26 cellular contexts compared by ENCODE assay signal in the genomic region with DNA sequence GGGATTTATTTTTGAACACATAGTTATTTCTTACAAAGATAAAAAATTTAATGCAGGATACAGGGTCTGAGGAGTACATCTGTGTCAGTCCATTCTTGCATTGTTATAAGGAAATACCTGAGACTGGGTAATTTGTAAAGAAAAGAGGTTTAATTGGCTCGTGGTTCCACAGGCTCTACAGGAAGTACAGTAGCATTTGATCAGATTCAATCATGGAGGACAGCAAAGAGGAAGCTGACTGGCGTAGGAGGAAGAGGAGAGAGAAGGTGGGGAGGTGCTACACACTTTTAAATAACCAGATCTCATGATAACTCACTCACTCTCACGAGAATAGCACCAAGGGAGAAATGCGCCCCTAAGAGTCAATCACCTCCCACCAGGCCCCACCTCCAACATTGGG.
"Had no signal": no experiment of that assay in that cellular context is flagged by ENCODE, and none has a peak within 500 bp of the region (broad histone marks: within the 10 kb centered on the region; RNA-seq: fewer than 3 reads in every experiment).

No MANE protein-coding gene starts in this region.

- ATAC-seq: stimulated activated effector memory CD8-positive, alpha-beta T cell treated with anti-CD3 and anti-CD28 coated beads, Interleukin-12 subunit alpha, Interleukin-12 subunit beta, amount 100 ng/mL, for 72 hours; stimulated activated memory B cell treated with anti-CD40 and anti-IgM and Interleukin-4, amounts not matched to agents 10 μg/mL and 1 μg/mL and 100 μg/mL, for 72 hours; stimulated activated naive B cell treated with anti-CD40 and anti-IgM and Interleukin-4, amounts not matched to agents 10 μg/mL and 1 μg/mL and 100 μg/mL, for 72 hours; stimulated activated naive CD8-positive, alpha-beta T cell treated with anti-CD3 and anti-CD28 coated beads, Interleukin-15, amount 100 ng/mL, for 72 hours; stimulated activated naive CD8-positive, alpha-beta T cell treated with anti-CD3 and anti-CD28 coated beads, Interleukin-15, Interleukin-2, amounts not matched to agents 100 U/mL and 50 U/mL, for 24 hours; upper lobe of right lung had no signal

- H3K27me3 ChIP-seq: stomach, suprapubic skin, testis, tibial artery, tibial nerve, transverse colon, upper lobe of left lung, upper lobe of right lung, uterus, vagina had no signal

- H3K4me1 ChIP-seq: suprapubic skin, testis, tibial artery, tibial nerve, upper lobe of left lung, upper lobe of right lung, uterus, vagina had no signal

- H3K36me3 ChIP-seq: stomach, suprapubic skin, thoracic aorta, tibial artery, tibial nerve, transverse colon, upper lobe of left lung, upper lobe of right lung, uterus, vagina had no signal

- H3K9me3 ChIP-seq: stomach, suprapubic skin, testis, thoracic aorta, tibial artery, tibial nerve, transverse colon, upper lobe of left lung, upper lobe of right lung, uterus, vagina had no signal

- DNase-seq: stimulated activated CD4-positive, alpha-beta T cell treated with anti-CD3 and anti-CD28 coated beads, Interleukin-2, amount 100 ng/mL, for 48 hours; stimulated activated CD4-positive, alpha-beta T cell treated with anti-CD3 and anti-CD28 coated beads, Interleukin-4, amount 100 ng/mL, for 1 hour; stimulated activated CD4-positive, alpha-beta T cell treated with anti-CD3 and anti-CD28 coated beads, Interleukin-4, amount 100 ng/mL, for 24 hours; stimulated activated CD4-positive, alpha-beta T cell treated with anti-CD3 and anti-CD28 coated beads, Interleukin-4, amount 100 ng/mL, for 4 hours; stimulated activated CD8-positive, alpha-beta memory T cell treated with anti-CD3 and anti-CD28 coated beads, Interleukin-4, amount 100 ng/mL, for 48 hours; stimulated activated naive B cell treated with anti-CD40 and anti-IgM and Interleukin-4, amounts not matched to agents 10 μg/mL and 1 μg/mL and 100 μg/mL, for 72 hours; stimulated activated naive CD4-positive, alpha-beta T cell; stimulated activated naive CD4-positive, alpha-beta T cell treated with Interleukin-2 at 50 U/mL for 16 hours; stimulated activated naive CD8-positive, alpha-beta T cell treated with anti-CD3 and anti-CD28 coated beads, Interleukin-15, amount 100 ng/mL, for 72 hours; stimulated activated naive CD8-positive, alpha-beta T cell treated with anti-CD3 and anti-CD28 coated beads, Interleukin-15, Interleukin-2, amounts not matched to agents 100 U/mL and 50 U/mL, for 24 hours; stomach; substantia nigra; testis; tibial artery; transverse colon; trophoblast cell; upper lobe of left lung; upper lobe of right lung; uterus had no signal

- H3K27ac ChIP-seq: stomach, suprapubic skin, testis, thoracic aorta, tibial artery, tibial nerve, transverse colon, upper lobe of left lung, upper lobe of right lung, uterus, vagina had no signal

- H3K4me3 ChIP-seq: stomach, suprapubic skin, testis, thoracic aorta, tibial artery, tibial nerve, transverse colon, upper lobe of left lung, upper lobe of right lung, uterus, vagina had no signal

- FAIRE-seq: urothelium cell line had no signal
